In the genomic region with DNA sequence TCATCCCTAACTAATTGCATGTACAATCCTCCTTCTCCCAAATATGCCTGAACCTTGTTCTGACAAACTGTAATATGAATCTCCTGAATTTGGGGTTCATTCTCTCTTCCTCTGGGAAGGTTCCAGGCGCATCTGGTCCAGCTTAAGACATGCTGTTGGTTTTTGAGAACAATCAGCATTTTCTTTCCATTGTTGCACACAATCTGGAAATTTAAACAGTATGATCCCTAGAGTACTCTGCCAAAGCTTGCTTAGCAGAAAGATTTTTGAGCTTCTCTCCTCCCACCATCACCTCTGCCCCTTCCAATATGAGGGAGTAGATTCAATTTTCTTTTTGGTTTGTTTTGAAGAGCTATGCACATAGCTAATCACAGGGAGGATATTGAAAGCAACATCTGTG, we compare ENCODE assay signal across 25 cellular contexts.
"Had no signal": no experiment of that assay in that cellular context is flagged by ENCODE, and none has a peak within 500 bp of the region (broad histone marks: within the 10 kb centered on the region; RNA-seq: fewer than 3 reads in every experiment).

No MANE protein-coding gene starts in this region.

- H3K4me3 ChIP-seq: MG63, PC-9, Peyer's patch, SJCRH30 had no signal

- H3K9me3 ChIP-seq: MG63, Peyer's patch, SJCRH30 had no signal

- H3K4me1 ChIP-seq: Peyer's patch, SJCRH30 had no signal

- DNase-seq: IMR-90, Karpas-422, KG1, MG63, NCI-H1092, NCI-H1105 treated with DMSO at 0.1 percent for 48 hours, NCI-H1417 treated with DMSO at 0.1 percent for 48 hours, NCI-H146, NCI-H1694 treated with DMSO at 0.1 percent for 48 hours, NCI-H1930, NCI-H2081, NCI-H2107, NCI-H345, NCI-H446 treated with DMSO at 0.1 percent for 48 hours, NCI-H510A treated with DMSO at 0.1 percent for 48 hours, NCI-H526, NCI-H774, OCI-M1, PC-9, Peyer's patch, SHP77 treated with DMSO at 0.1 percent for 48 hours, SJCRH30 had no signal

- H3K36me3 ChIP-seq: MG63, Peyer's patch, SJCRH30 had no signal

- H3K27me3 ChIP-seq: MG63, Peyer's patch, SJCRH30 had no signal

- ATAC-seq: HepG2, Right ventricle myocardium inferior, SK-N-SH treated with all-trans-retinoic acid at 6 μM for 48 hours had no signal
